In the genomic region with DNA sequence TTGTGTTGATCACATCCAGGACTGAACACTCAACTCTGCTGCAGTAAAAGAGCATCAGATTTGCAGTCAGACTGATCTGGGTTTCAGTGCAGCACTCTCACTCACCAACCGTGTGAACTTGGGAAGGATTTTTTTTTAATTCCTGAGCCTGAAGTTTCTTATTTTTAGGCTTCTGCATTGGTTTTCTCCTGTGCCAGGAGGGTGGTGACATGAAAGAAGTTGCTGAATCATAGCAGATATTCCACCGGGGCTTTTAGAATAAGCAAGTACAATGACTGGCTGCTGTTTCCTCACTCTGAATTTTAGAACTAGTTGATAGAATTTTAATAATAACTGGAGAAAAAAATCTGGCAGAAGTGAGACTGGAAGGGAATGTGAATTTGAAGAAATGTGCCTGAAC, we compare ENCODE assay signal across 28 cellular contexts. TPM values are rescaled to one million over a fixed set of nuclear protein-coding genes. Genes with fewer than 3 reads are reported as not detected.
"Had no signal": no experiment of that assay in that cellular context is flagged by ENCODE, and none has a peak within 500 bp of the region (broad histone marks: within the 10 kb centered on the region; RNA-seq: fewer than 3 reads in every experiment).

No MANE protein-coding gene starts in this region.

- H3K9me3 ChIP-seq: thoracic aorta, vagina had no signal

- DNase-seq: activated CD4-positive, alpha-beta T cell treated with anti-CD3 and anti-CD28 coated beads for 1 hour; activated CD8-positive, alpha-beta memory T cell treated with anti-CD3 and anti-CD28 coated beads for 24 hours; activated CD8-positive, alpha-beta memory T cell treated with anti-CD3 and anti-CD28 coated beads, Interleukin-2, amount 50 U/mL, for 4 hours; activated effector memory CD4-positive, alpha-beta T cell treated with Interleukin-2 at 50 U/mL for 16 hours; activated naive CD4-positive, alpha-beta T cell treated with anti-CD3 and anti-CD28 coated beads for 36 hours; activated T-cell treated with anti-CD3 and anti-CD28 coated beads, Interleukin-2, amount 50 U/mL, for 48 hours; effector CD4-positive, alpha-beta T cell; heart left ventricle; left cardiac atrium; nephron progenitor cell; right cardiac atrium; small intestine; stimulated activated CD4-positive, alpha-beta T cell treated with anti-CD3 and anti-CD28 coated beads, Interleukin-15, amount 100 ng/mL, for 24 hours; stimulated activated CD4-positive, alpha-beta T cell treated with anti-CD3 and anti-CD28 coated beads, Interleukin-2, amount 100 ng/mL, for 48 hours; stimulated activated CD8-positive, alpha-beta memory T cell treated with anti-CD3 and anti-CD28 coated beads, Interleukin-4, amount 100 ng/mL, for 48 hours; stimulated activated naive B cell treated with anti-CD40 and anti-IgM and Interleukin-4, amounts not matched to agents 10 μg/mL and 1 μg/mL and 100 μg/mL, for 72 hours had no signal

- H2AFZ ChIP-seq: parathyroid adenoma had no signal

- H3K27ac ChIP-seq: cardiac muscle cell, heart left ventricle, parathyroid adenoma, thoracic aorta, vagina had no signal

- H3K4me1 ChIP-seq: parathyroid adenoma, vagina had no signal

- H3K27me3 Mint-ChIP-seq: dendritic cell treated with granulocyte-macrophage colony-stimulating factor and Interleukin-4, amounts not matched to agents 40 ng/mL and 50 ng/mL, for 4 days had no signal

- H3K4me3 Mint-ChIP-seq: activated naive CD4-positive, alpha-beta T cell treated with anti-CD3 and anti-CD28 coated beads for 36 hours; dendritic cell treated with granulocyte-macrophage colony-stimulating factor and Interleukin-4, amounts not matched to agents 40 ng/mL and 50 ng/mL, for 4 days; nephron progenitor cell; stimulated activated naive B cell treated with anti-CD40 and anti-IgM and Interleukin-4, amounts not matched to agents 10 μg/mL and 1 μg/mL and 100 μg/mL, for 72 hours; type B pancreatic cell had no signal

- H3K9ac ChIP-seq: parathyroid adenoma had no signal

- H3K36me3 ChIP-seq: cardiac muscle cell, heart left ventricle, thoracic aorta, vagina had no signal

- H3K27me3 ChIP-seq: vagina had no signal

- H3K27ac Mint-ChIP-seq: activated naive CD4-positive, alpha-beta T cell treated with anti-CD3 and anti-CD28 coated beads for 36 hours; dendritic cell treated with granulocyte-macrophage colony-stimulating factor and Interleukin-4, amounts not matched to agents 40 ng/mL and 50 ng/mL, for 4 days; nephron progenitor cell; stimulated activated naive B cell treated with anti-CD40 and anti-IgM and Interleukin-4, amounts not matched to agents 10 μg/mL and 1 μg/mL and 100 μg/mL, for 72 hours; type B pancreatic cell had no signal

- H3K79me2 ChIP-seq: parathyroid adenoma had no signal

- H3K4me1 Mint-ChIP-seq: stimulated activated naive B cell treated with anti-CD40 and anti-IgM and Interleukin-4, amounts not matched to agents 10 μg/mL and 1 μg/mL and 100 μg/mL, for 72 hours had no signal

- H3K4me3 ChIP-seq: cardiac muscle cell, heart left ventricle, thoracic aorta, vagina had no signal

- H3K36me3 Mint-ChIP-seq: type B pancreatic cell had no signal

- ATAC-seq: heart left ventricle; left cardiac atrium; stimulated activated naive B cell treated with anti-CD40 and anti-IgM and Interleukin-4, amounts not matched to agents 10 μg/mL and 1 μg/mL and 100 μg/mL, for 72 hours had no signal

RNA-seq across cellular contexts. Expression of a gene that starts 11.6 kb away (rescaled TPM):
- total RNA-seq: activated naive CD4-positive, alpha-beta T cell treated with anti-CD3 and anti-CD28 coated beads for 36 hours; cardiac muscle cell; cerebellum; epithelial cell of proximal tubule; heart left ventricle; left cardiac atrium; liver; mononuclear cell; pulmonary artery endothelial cell; right cardiac atrium; T-helper 2 cell treated with Interferon-gamma antibody and Interleukin-4, amounts not matched to agents 100 ng/mL and 5 ng/mL, for 36 hours; thoracic aorta; vagina had no signal
- polyA plus RNA-seq: cardiac muscle cell, heart left ventricle, liver, right cardiac atrium, small intestine had no signal
